Comparison of ENCODE assay signal across 8 cellular contexts in the genomic region with DNA sequence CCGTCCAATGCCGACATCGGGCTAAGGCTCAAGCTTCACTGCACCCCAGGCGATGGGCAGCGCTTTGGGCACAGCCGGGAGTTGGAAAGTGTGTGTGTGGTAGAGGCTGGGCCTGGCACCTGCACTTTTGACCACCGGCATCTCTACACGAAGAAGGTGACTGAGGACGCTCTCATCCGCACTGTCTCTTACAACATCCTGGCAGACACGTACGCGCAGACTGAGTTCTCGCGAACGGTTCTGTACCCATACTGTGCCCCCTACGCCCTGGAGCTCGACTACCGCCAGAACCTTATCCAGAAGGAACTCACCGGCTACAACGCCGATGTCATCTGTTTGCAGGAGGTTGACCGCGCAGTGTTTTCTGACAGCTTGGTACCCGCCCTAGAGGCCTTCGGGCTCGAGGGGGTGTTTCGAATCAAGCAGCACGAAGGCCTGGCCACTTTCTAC. TPM values are rescaled to one million over a fixed set of nuclear protein-coding genes. Genes with fewer than 3 reads are reported as not detected.
A peak's percentile ranks its signal among the peaks of the same experiment; 100 is the strongest.
DNase-seq lines count a peak whose midpoint lies in the region; ATAC-seq and TF ChIP-seq lines count a peak whose summit lies in the region.

No MANE protein-coding gene starts in this region.

- no CpG with 5 or more reads among the region's 29 CpGs for WGBS in mesendoderm (ENCODE audit: extremely low coverage, insufficient coverage, low lambda C conversion rate)

- H3K4me3 ChIP-seq in WERI-Rb-1 (ENCODE audit: low read depth, low read length) (peak overlapping the region; percentile 47), colonic mucosa (peak overlapping the region; percentile 62), mesendoderm (ENCODE audit: low read length) (peak overlapping the region; percentile 83), stomach smooth muscle (ENCODE audit: low read length in 2 of 2) (peak overlapping the region; percentile 100)

- H3K27me3 ChIP-seq in WERI-Rb-1 (ENCODE audit: insufficient read depth, low read depth, severe bottlenecking) (no peaks in the 10 kb centered on the region), colonic mucosa (no peaks in the 10 kb centered on the region), mesendoderm (ENCODE audit: insufficient read depth, low read length, poor library complexity) (no peaks in the 10 kb centered on the region), stomach smooth muscle (ENCODE audit: control insufficient read depth in 1 of 2, insufficient read depth in 2 of 2, low read length in 2 of 2) (no peaks in the 10 kb centered on the region)

- no peak overlapping the region for H2BK120ac ChIP-seq in mesendoderm (ENCODE audit: low read depth, low read length)

- H3K79me2 ChIP-seq in mesendoderm (ENCODE audit: control insufficient read depth, insufficient read depth, low read length) = peaks cover 13% of the 10 kb centered on the region

- no peak overlapping the region for H2AK5ac ChIP-seq in mesendoderm (ENCODE audit: low read length)

- H3K4me2 ChIP-seq in mesendoderm (ENCODE audit: low read length) = peak overlapping the region; percentile 100

- intact Hi-C loops in colonic mucosa (cut with DNase I) = loop anchor here (5.0 kb wide), 1 partner anchor 40 kb away; the partner anchor contains the start of gene ARF4

- no peak for TF ChIP-seq CTCF in GM13976 (IDR thresholded peaks at IDR 0.05; ENCODE audit: borderline replicate concordance, control extremely low read depth, extremely low read depth, insufficient read depth, missing control alignments)
- TF ChIP-seq CTCF in WERI-Rb-1 (IDR thresholded peaks at IDR 0.05; ENCODE audit: low read depth, low read length) = no peak
- TF ChIP-seq CTCF in colonic mucosa (IDR thresholded peaks at IDR 0.05) = no peak

- H4K5ac ChIP-seq in mesendoderm (ENCODE audit: low read length) = no peak overlapping the region

- H3K4ac ChIP-seq in mesendoderm (ENCODE audit: low read depth, low read length) = no peak overlapping the region

- ATAC-seq in HG03460 (IDR thresholded peaks at IDR 0.05; ENCODE audit: unreplicated experiment) (peak; percentile 13), HG03095 (IDR thresholded peaks at IDR 0.05; ENCODE audit: unreplicated experiment) (no peak), HG03469 (IDR thresholded peaks at IDR 0.05; ENCODE audit: unreplicated experiment) (no peak)

- no peak overlapping the region for H2BK5ac ChIP-seq in mesendoderm (ENCODE audit: low read length)

- H2BK15ac ChIP-seq in mesendoderm (replicated peaks; ENCODE audit: low read depth) = no peak overlapping the region

- H4K8ac ChIP-seq in mesendoderm (ENCODE audit: low read depth, low read length) = no peak overlapping the region

- H3K23ac ChIP-seq in mesendoderm (ENCODE audit: low read length) = no peak overlapping the region

- DNase-seq in GM13976 (ENCODE audit: low spot score) (peak; percentile 62), WERI-Rb-1 (no peak), colonic mucosa (peak; percentile 41), mesendoderm (peak; percentile 47)

- H3K27ac ChIP-seq in WERI-Rb-1 (peak overlapping the region; percentile 95), colonic mucosa (peak overlapping the region; percentile 85), mesendoderm (ENCODE audit: low read depth, low read length) (no peak overlapping the region), stomach smooth muscle (ENCODE audit: low read length) (peak overlapping the region; percentile 88)

- no peak overlapping the region for H3K18ac ChIP-seq in mesendoderm (ENCODE audit: low read length)

- H3K79me1 ChIP-seq in mesendoderm (ENCODE audit: low read length) = peaks cover 7% of the 10 kb centered on the region

- no peaks in the 10 kb centered on the region for H3K9me3 ChIP-seq in WERI-Rb-1 (ENCODE audit: severe bottlenecking)
- no peaks in the 10 kb centered on the region for H3K9me3 ChIP-seq in colonic mucosa
- H3K9me3 ChIP-seq in stomach smooth muscle (ENCODE audit: control insufficient read depth in 2 of 2, low read length in 2 of 2) = no peaks in the 10 kb centered on the region

- H3K36me3 ChIP-seq in WERI-Rb-1 (peaks cover 46% of the 10 kb centered on the region), colonic mucosa (no peaks in the 10 kb centered on the region), mesendoderm (ENCODE audit: control insufficient read depth, insufficient read depth, low read length) (no peaks in the 10 kb centered on the region), stomach smooth muscle (ENCODE audit: control insufficient read depth in 2 of 2, insufficient read depth in 2 of 2, low read length in 2 of 2) (peaks cover 0 to 22% of the 10 kb centered on the region in 2 donors)

- in situ Hi-C loops in GM13976 (cut with MboI; ENCODE audit: low sequenced_read_pairs, unreplicated experiment) = no loop called here

- peaks cover 3% of the 10 kb centered on the region for H3K4me1 ChIP-seq in colonic mucosa
- H3K4me1 ChIP-seq in mesendoderm (ENCODE audit: control insufficient read depth, low read depth, low read length) = no peaks in the 10 kb centered on the region
- peaks cover 20% of the 10 kb centered on the region for H3K4me1 ChIP-seq in stomach smooth muscle (ENCODE audit: control insufficient read depth, insufficient read depth, low read length)

- peak overlapping the region; percentile 94 for H3K56ac ChIP-seq in mesendoderm (ENCODE audit: low read length)

- H3K9ac ChIP-seq in colonic mucosa (ENCODE audit: low read depth in 2 of 2, low read length in 2 of 2) (peak overlapping the region; percentile 94 to 97), mesendoderm (ENCODE audit: low read length) (peak overlapping the region; percentile 88), stomach smooth muscle (ENCODE audit: low read length in 2 of 2) (peak overlapping the region; percentile 95 to 97)

RNA-seq across cellular contexts. Expression of gene PDE12, which starts 1.0 kb away (rescaled TPM):
- total RNA-seq in colonic mucosa = 10 to 100 TPM; 24.4 to 34.5 TPM
- polyA plus RNA-seq in mesendoderm (2013, experiment 1 of 2) = 9.2 TPM
- 9.3 TPM for polyA plus RNA-seq in mesendoderm (2013, experiment 2 of 2)

RNA-seq across cellular contexts. Expression of gene DNAH12, which starts 13.0 kb away (rescaled TPM):
- under 1 TPM; 0.02 to 0.05 TPM for total RNA-seq in colonic mucosa
- 0.27 TPM for polyA plus RNA-seq in mesendoderm (2013, experiment 1 of 2)
- polyA plus RNA-seq in mesendoderm (2013, experiment 2 of 2) = 0.18 TPM

RNA-seq across cellular contexts. Expression of gene ARF4, which starts 40.0 kb away (rescaled TPM):
- total RNA-seq in colonic mucosa = 100 to 1,000 TPM; 213 to 250 TPM
- polyA plus RNA-seq in mesendoderm (2013, experiment 1 of 2) = 197 TPM
- polyA plus RNA-seq in mesendoderm (2013, experiment 2 of 2) = 213 TPM

Comparison
In these comparisons a context has a peak if more than half of its experiments do, and no peak if none do; other contexts are left out.
1. H3K4me3 ChIP-seq: peak in every context shown above with its lines; median percentile 100 in stomach smooth muscle; 83 in mesendoderm; 62 in colonic mucosa; 47 in WERI-Rb-1.